In the genomic region with DNA sequence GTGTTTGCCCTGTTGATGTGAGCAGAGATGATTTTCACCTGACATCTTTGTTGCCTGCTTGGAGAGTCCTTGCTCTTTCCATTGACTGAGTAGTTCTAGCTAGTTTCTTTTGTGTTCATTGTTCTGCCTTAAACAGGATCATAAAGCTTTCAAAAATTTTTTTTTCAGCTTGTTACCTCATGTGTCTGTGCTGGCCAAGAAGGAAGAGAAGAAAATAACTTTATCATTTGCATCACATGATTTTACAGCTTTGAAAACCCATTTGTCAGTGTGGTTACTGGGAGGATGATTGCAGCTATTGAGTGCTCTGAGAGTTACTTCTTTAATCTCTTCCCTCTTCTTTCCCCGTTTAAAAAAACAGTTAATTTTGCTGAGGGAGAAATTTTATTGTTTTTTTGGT, we compare ENCODE assay signal across 14 cellular contexts. TPM values are rescaled to one million over a fixed set of nuclear protein-coding genes. Genes with fewer than 3 reads are reported as not detected.
DNase-seq lines count a peak whose midpoint lies in the region; ATAC-seq and TF ChIP-seq lines count a peak whose summit lies in the region.
"Had no signal": no experiment of that assay in that cellular context is flagged by ENCODE, and none has a peak within 500 bp of the region (broad histone marks: within the 10 kb centered on the region; RNA-seq: fewer than 3 reads in every experiment).

No MANE protein-coding gene starts in this region.

- TF ChIP-seq CTCF in heart left ventricle (IDR thresholded peaks at IDR 0.05) (no peak), mucosa of descending colon (IDR thresholded peaks at IDR 0.05) (no peak), uterus (IDR thresholded peaks at IDR 0.05) (no peak)

- intact Hi-C loops in heart left ventricle (cut with DNase I) (no loop called here), left ventricle myocardium superior (cut with micrococcal nuclease) (no loop called here), mucosa of descending colon (cut with DNase I, micrococcal nuclease) (no loop called here), uterus (cut with DNase I; ENCODE audit: low total_unique reads) (no loop called here)

- H3K27me3 Mint-ChIP-seq in activated T-helper 17 cell treated with anti-CD3 and anti-CD28 coated beads, Interleukin-2, amount 50 U/mL, for 72 hours: no peaks in the 10 kb centered on the region

- peaks cover 15% of the 10 kb centered on the region for H3K36me3 Mint-ChIP-seq in activated T-helper 17 cell treated with anti-CD3 and anti-CD28 coated beads, Interleukin-2, amount 50 U/mL, for 72 hours (ENCODE audit: low read depth)

- H3K4me3 ChIP-seq in heart left ventricle (no peak overlapping the region), mucosa of descending colon (no peak overlapping the region), uterus (no peak overlapping the region)

- H3K36me3 ChIP-seq in heart left ventricle: peaks cover 0 to 30% (median 11%) of the 10 kb centered on the region in 9 donors
- H3K36me3 ChIP-seq in mucosa of descending colon (ENCODE audit: low read depth): no peaks in the 10 kb centered on the region
- no peaks in the 10 kb centered on the region for H3K36me3 ChIP-seq in uterus

- H3K27ac Mint-ChIP-seq in activated T-helper 17 cell treated with anti-CD3 and anti-CD28 coated beads, Interleukin-2, amount 50 U/mL, for 72 hours: no peak overlapping the region
- H3K27ac Mint-ChIP-seq: activated naive CD4-positive, alpha-beta T cell treated with anti-CD3 and anti-CD28 coated beads for 36 hours had no signal

- H3K9me3 ChIP-seq in heart left ventricle: no peaks in the 10 kb centered on the region
- H3K9me3 ChIP-seq in mucosa of descending colon: no peaks in the 10 kb centered on the region
- no peaks in the 10 kb centered on the region for H3K9me3 ChIP-seq in uterus

- TF ChIP-seq POLR2A in heart left ventricle (IDR thresholded peaks at IDR 0.05) (no peak), uterus (IDR thresholded peaks at IDR 0.05) (no peak)

- H3K4me1 ChIP-seq in heart left ventricle: peaks cover 26 to 97% (median 77%) of the 10 kb centered on the region in 12 donors
- H3K4me1 ChIP-seq in mucosa of descending colon (ENCODE audit: low read depth): peaks cover 16% of the 10 kb centered on the region
- peaks cover 18 to 43% of the 10 kb centered on the region in 2 donors for H3K4me1 ChIP-seq in uterus

- no peaks in the 10 kb centered on the region for H3K27me3 ChIP-seq in heart left ventricle
- no peaks in the 10 kb centered on the region for H3K27me3 ChIP-seq in uterus

- H3K4me1 Mint-ChIP-seq in activated T-helper 17 cell treated with anti-CD3 and anti-CD28 coated beads, Interleukin-2, amount 50 U/mL, for 72 hours: peaks cover 39% of the 10 kb centered on the region

- H3K27ac ChIP-seq in heart left ventricle: peak overlapping the region in 11 of 12 donors; percentile 9 to 89 (median 27)
- H3K27ac ChIP-seq in uterus: peak overlapping the region; percentile 79 to 93

- DNase-seq in heart left ventricle (no peak), left ventricle myocardium superior (no peak), mucosa of descending colon (no peak), uterus (no peak), pons (ENCODE audit: low spot score) (no peak)
- DNase-seq: activated CD4-positive, alpha-beta T cell treated with anti-CD3 and anti-CD28 coated beads, Interleukin-2, amount 50 U/mL, for 48 hours; activated naive CD4-positive, alpha-beta T cell treated with anti-CD3 and anti-CD28 coated beads for 36 hours; NCI-H1092 treated with DMSO at 0.1 percent for 48 hours; NCI-H510A; retina had no signal

- H3K4me3 Mint-ChIP-seq in activated T-helper 17 cell treated with anti-CD3 and anti-CD28 coated beads, Interleukin-2, amount 50 U/mL, for 72 hours: peak overlapping the region; percentile 2
- H3K4me3 Mint-ChIP-seq: activated naive CD4-positive, alpha-beta T cell treated with anti-CD3 and anti-CD28 coated beads for 36 hours had no signal

- ATAC-seq in heart left ventricle: peak in 2 of 4 donors; percentile 14 to 28
- ATAC-seq in left ventricle myocardium superior: no peak
- ATAC-seq in activated T-helper 17 cell treated with anti-CD3 and anti-CD28 coated beads, Interleukin-2, amount 50 U/mL, for 72 hours (replicated peaks): no peak
- ATAC-seq in mucosa of descending colon: peak; percentile 69
- ATAC-seq in HG03565 (IDR thresholded peaks at IDR 0.05; ENCODE audit: unreplicated experiment): no peak
- ATAC-seq in HG02623 (IDR thresholded peaks at IDR 0.05; ENCODE audit: unreplicated experiment): no peak
- ATAC-seq: left lobe of liver had no signal

- 13 to 29% (median 21%) methylated on average over 1 of the region's 1 CpG for WGBS in heart left ventricle, 4 donors

- no peaks in the 10 kb centered on the region for H3K9me3 Mint-ChIP-seq in activated T-helper 17 cell treated with anti-CD3 and anti-CD28 coated beads, Interleukin-2, amount 50 U/mL, for 72 hours
- H3K9me3 Mint-ChIP-seq: activated naive CD4-positive, alpha-beta T cell treated with anti-CD3 and anti-CD28 coated beads for 36 hours had no signal

RNA-seq across cellular contexts. Expression of gene FOXO3, which starts 16.0 kb away (rescaled TPM):
- total RNA-seq in heart left ventricle (10 to 100 TPM; 26.8 to 87.9 (median 38.7) TPM), left ventricle myocardium superior (29.5 TPM), mucosa of descending colon (10 to 100 TPM; 52.4 to 60.4 (median 60.1) TPM), uterus (10 to 100 TPM; 52.3 to 71.2 (median 61.3) TPM)
- 10 to 100 TPM; 11.6 to 39.1 TPM for polyA plus RNA-seq in heart left ventricle
- total RNA-seq in activated T-helper 17 cell treated with anti-CD3 and anti-CD28 coated beads, Interleukin-2, amount 50 U/mL, for 72 hours: 10 to 100 TPM; 10.4 to 21.3 TPM
